25 cellular contexts compared by ENCODE assay signal in genomic region chr1:218413179-218413578, GRCh38.
"Had no signal": no experiment of that assay in that cellular context is flagged by ENCODE, and none has a peak within 500 bp of the region (broad histone marks: within the 10 kb centered on the region; RNA-seq: fewer than 3 reads in every experiment).

No MANE protein-coding gene starts in this region.

- ATAC-seq: naive thymus-derived CD8-positive, alpha-beta T cell; natural killer cell treated with Interleukin-12 subunit alpha and Interleukin-12 subunit beta and Interleukin-15 and Interleukin-18, amount 100 ng/mL, for 72 hours; pancreas; right cardiac atrium; sciatic nerve; stimulated activated effector memory CD8-positive, alpha-beta T cell treated with anti-CD3 and anti-CD28 coated beads, Interleukin-12 subunit alpha, Interleukin-12 subunit beta, amount 100 ng/mL, for 72 hours; stimulated activated naive B cell treated with anti-CD40 and anti-IgM and Interleukin-4, amounts not matched to agents 10 μg/mL and 1 μg/mL and 100 μg/mL, for 72 hours had no signal

- H3K27me3 ChIP-seq: neutrophil, pancreas, stomach, thyroid gland, tibial nerve, upper lobe of left lung, vagina had no signal

- DNase-seq: naive B cell; naive thymus-derived CD8-positive, alpha-beta T cell; nephron progenitor cell; nucleus accumbens; pancreas; right cardiac atrium; small intestine; stimulated activated CD4-positive, alpha-beta T cell treated with anti-CD3 and anti-CD28 coated beads, Interleukin-15, amount 100 ng/mL, for 24 hours; stimulated activated CD4-positive, alpha-beta T cell treated with anti-CD3 and anti-CD28 coated beads, Interleukin-2, amount 100 ng/mL, for 24 hours; stimulated activated CD4-positive, alpha-beta T cell treated with anti-CD3 and anti-CD28 coated beads, Interleukin-2, amount 100 ng/mL, for 48 hours; stimulated activated CD4-positive, alpha-beta T cell treated with anti-CD3 and anti-CD28 coated beads, Interleukin-4, amount 100 ng/mL, for 24 hours; stimulated activated naive B cell treated with anti-CD40 and anti-IgM and Interleukin-4, amounts not matched to agents 10 μg/mL and 1 μg/mL and 100 μg/mL, for 72 hours; stimulated activated naive CD4-positive, alpha-beta T cell treated with Interleukin-2 at 50 U/mL for 16 hours; stomach; thyroid gland; trophoblast cell; upper lobe of left lung had no signal

- H3K9me3 ChIP-seq: neutrophil, pancreas, prostate gland, thoracic aorta, thyroid gland, vagina had no signal

- H3K36me3 ChIP-seq: neutrophil, pancreas, prostate gland, thoracic aorta, thyroid gland, upper lobe of left lung, vagina had no signal

- H3K27ac ChIP-seq: neutrophil, pancreas, prostate gland, stomach, thoracic aorta, thyroid gland, tibial nerve, upper lobe of left lung, vagina had no signal

- H3K4me3 ChIP-seq: pancreas, prostate gland, stomach, thoracic aorta, thyroid gland, tibial nerve, upper lobe of left lung, vagina had no signal

- H3K4me1 ChIP-seq: pancreas, prostate gland, thyroid gland, tibial nerve, upper lobe of left lung, vagina had no signal
